ENCODE assay signal across 8 cellular contexts in the genomic region with DNA sequence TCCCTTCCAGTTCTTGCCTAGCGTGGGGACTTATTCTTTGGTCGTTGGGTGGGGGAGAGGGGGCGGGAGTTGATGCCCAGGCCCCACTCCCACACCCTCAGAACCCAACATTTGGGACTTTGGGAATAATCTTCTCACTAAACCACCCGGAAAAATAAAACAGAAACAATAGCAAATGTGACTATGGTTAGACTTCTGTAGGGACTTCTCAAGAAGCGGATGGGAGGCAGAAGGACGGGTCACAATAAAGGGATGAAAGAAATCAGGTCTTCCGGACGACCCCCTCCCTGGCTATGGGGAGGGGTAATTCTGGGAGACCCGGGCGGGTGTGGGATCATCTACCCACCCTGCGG. TPM values are rescaled to one million over a fixed set of nuclear protein-coding genes. Genes with fewer than 3 reads are reported as not detected.
DNase-seq lines count a peak whose midpoint lies in the region; ATAC-seq, FAIRE-seq and TF ChIP-seq lines count a peak whose summit lies in the region.

No MANE protein-coding gene starts in this region.

- no peak for TF ChIP-seq RAD21 in K562 (CRISPR knock-in tag; conservative IDR thresholded peaks at IDR 0.05 in 1 of 2, IDR thresholded peaks at IDR 0.05 in 1 of 2)

- H3K9me1 ChIP-seq in K562 (ENCODE audit: control insufficient read depth, insufficient read depth, low read length) = no peaks in the 10 kb centered on the region

- H3K9ac ChIP-seq in K562 (ENCODE audit: insufficient read depth in 1 of 2, low read depth in 2 of 2, low read length in 2 of 2) (peak overlapping the region; percentile 60 to 80), mucosa of rectum (ENCODE audit: low read depth in 1 of 2, low read length in 2 of 2) (no peak overlapping the region)

- H3K4me2 ChIP-seq in K562 (ENCODE audit: insufficient read depth, low read length) = no peak overlapping the region

- no TSS peak for BruUV-seq in K562 (replicated peaks; lab: Mats Ljungman, UMichigan)

- FAIRE-seq in K562 (lab: Jason Lieb, UNC) = no peak

- no peak for TF ChIP-seq CTCF in K562 (IDR thresholded peaks at IDR 0.05 in 2 of 3, conservative IDR thresholded peaks at IDR 0.05 in 1 of 3; ENCODE audit: insufficient read depth in 2 of 3, low read depth in 1 of 3, low read length in 3 of 3)

- intact Hi-C loops in K562 (cut with micrococcal nuclease) = no loop called here

- no peaks in the 10 kb centered on the region for H3K27me3 ChIP-seq in K562 (ENCODE audit: control insufficient read depth in 2 of 2, insufficient read depth in 2 of 2, low read length in 2 of 2)
- H3K27me3 ChIP-seq in mucosa of rectum (ENCODE audit: control insufficient read depth in 2 of 2, insufficient read depth in 2 of 2, low read length in 2 of 2) = peaks cover 37 to 41% of the 10 kb centered on the region in 2 donors

- no peaks in the 10 kb centered on the region for H3K9me3 ChIP-seq in K562 (replicated peaks; ENCODE audit: control insufficient read depth, insufficient read depth, low read depth, low read length)
- H3K9me3 ChIP-seq in mucosa of rectum (ENCODE audit: control insufficient read depth in 2 of 2, low read length in 2 of 2) = no peaks in the 10 kb centered on the region

- peaks cover 34% of the 10 kb centered on the region for H3K4me1 Mint-ChIP-seq in stimulated activated naive CD8-positive, alpha-beta T cell treated with anti-CD3 and anti-CD28 coated beads, Interleukin-15, Interleukin-2, amounts not matched to agents 100 ng/mL and 50 ng/mL, for 24 hours (ENCODE audit: low read depth)

- in situ Hi-C loops in K562 (cut with MboI) = loop anchor here (25.0 kb wide), 1 partner anchor 455 kb away; a partner anchor contains a TSS

- peak overlapping the region; percentile 68; the same call in 2 of the 3 replicates for H3K27ac ChIP-seq in K562 (ENCODE audit: extremely low read depth, low read depth, low read length)
- no peak overlapping the region for H3K27ac ChIP-seq in mucosa of rectum (ENCODE audit: low read depth in 2 of 2, low read length in 2 of 2)

- no peak for DNase-seq in stimulated activated naive CD8-positive, alpha-beta T cell treated with anti-CD3 and anti-CD28 coated beads, Interleukin-15, Interleukin-2, amounts not matched to agents 100 U/mL and 50 U/mL, for 24 hours
- DNase-seq in K562 (ENCODE audit: extremely low read depth in 1 of 4, low spot score in 3 of 4) = no peak
- DNase-seq in nucleus accumbens (lab: John Stamatoyannopoulos, UW) = no peak
- no peak for DNase-seq in NAMALWA (ENCODE audit: low spot score)

- peaks cover 16% of the 10 kb centered on the region for H3K27me3 Mint-ChIP-seq in stimulated activated naive CD8-positive, alpha-beta T cell treated with anti-CD3 and anti-CD28 coated beads, Interleukin-15, Interleukin-2, amounts not matched to agents 100 ng/mL and 50 ng/mL, for 24 hours

- peak overlapping the region; percentile 74 for H3K27ac Mint-ChIP-seq in stimulated activated naive CD8-positive, alpha-beta T cell treated with anti-CD3 and anti-CD28 coated beads, Interleukin-15, Interleukin-2, amounts not matched to agents 100 ng/mL and 50 ng/mL, for 24 hours

- CTCF ChIA-PET in K562 (lab: Yijun Ruan, JAX; ENCODE audit: low intra/inter-chr PET ratio) = interaction anchor here (0.6 to 4.4 kb wide), 10 partner anchors 10 to 233 kb away, joined by 3 to 28 read pairs (median 6); a partner anchor contains a TSS

- POLR2A ChIA-PET in K562 (lab: Yijun Ruan, JAX) = interaction anchor here (0.6 to 1.5 kb wide), 2 partner anchors 9 to 141 kb away, joined by 3 to 4 read pairs; no protein-coding TSS in a partner anchor

- no peaks in the 10 kb centered on the region for H3K36me3 Mint-ChIP-seq in stimulated activated naive CD8-positive, alpha-beta T cell treated with anti-CD3 and anti-CD28 coated beads, Interleukin-15, Interleukin-2, amounts not matched to agents 100 ng/mL and 50 ng/mL, for 24 hours (ENCODE audit: low read depth)

- no peaks in the 10 kb centered on the region; the same call in 1 of the 2 replicates for H4K20me1 ChIP-seq in K562 (replicated peaks; ENCODE audit: control insufficient read depth, insufficient read depth, low read length)

- H3K4me3 ChIP-seq in K562 (peak overlapping the region; percentile 35; the same call in 1 of the 2 replicates), mucosa of rectum (ENCODE audit: low read length in 2 of 2) (peak overlapping the region; percentile 26 to 52)

- 41% methylated on average over 11 of the region's 11 CpGs for WGBS in K562 (ENCODE audit: insufficient coverage, low coverage, missing lambda C conversion rate)

- H2AFZ ChIP-seq in K562 (ENCODE audit: low read depth, low read length) = peak overlapping the region; percentile 90

- no peaks in the 10 kb centered on the region for H3K36me3 ChIP-seq in K562 (ENCODE audit: control insufficient read depth, insufficient read depth, low read length)
- no peaks in the 10 kb centered on the region for H3K36me3 ChIP-seq in mucosa of rectum (ENCODE audit: control insufficient read depth in 2 of 2, insufficient read depth in 2 of 2, low read length in 2 of 2)

- H3K4me1 ChIP-seq in K562 (replicated peaks in 1 of 2; ENCODE audit: control insufficient read depth in 2 of 2, insufficient read depth in 2 of 2, low read length in 2 of 2) (peaks cover 36 to 44% of the 10 kb centered on the region in 2 experiments; a peak in 4 of 5 replicates), mucosa of rectum (ENCODE audit: control insufficient read depth in 2 of 2, insufficient read depth in 2 of 2, low read length in 2 of 2) (peaks cover 10 to 22% of the 10 kb centered on the region in 2 donors)

- no peaks in the 10 kb centered on the region for H3K79me2 ChIP-seq in K562 (ENCODE audit: control insufficient read depth, insufficient read depth, low read length)

- no peaks in the 10 kb centered on the region for H3K9me3 Mint-ChIP-seq in stimulated activated naive CD8-positive, alpha-beta T cell treated with anti-CD3 and anti-CD28 coated beads, Interleukin-15, Interleukin-2, amounts not matched to agents 100 ng/mL and 50 ng/mL, for 24 hours

- no peak for TF ChIP-seq POLR2A in K562 (conservative IDR thresholded peaks at IDR 0.05)

- TF ChIP-seq EP300 in K562 (IDR thresholded peaks at IDR 0.05; ENCODE audit: low read length) = no peak

- no peak for ATAC-seq in stimulated activated naive CD8-positive, alpha-beta T cell treated with anti-CD3 and anti-CD28 coated beads, Interleukin-15, Interleukin-2, amounts not matched to agents 100 U/mL and 50 U/mL, for 24 hours
- ATAC-seq in K562 (no peak), esophagus mucosa (no peak), HG02588 (IDR thresholded peaks at IDR 0.05; ENCODE audit: unreplicated experiment) (no peak)

- peak overlapping the region; percentile 80 for H3K4me3 Mint-ChIP-seq in stimulated activated naive CD8-positive, alpha-beta T cell treated with anti-CD3 and anti-CD28 coated beads, Interleukin-15, Interleukin-2, amounts not matched to agents 100 ng/mL and 50 ng/mL, for 24 hours

TF ChIP-seq in K562, 482 proteins besides CTCF, POLR2A, EP300 and RAD21 (continues in another document):
- TF ChIP-seq TRIM24 (IDR thresholded peaks at IDR 0.05) = 0 out of 4 replicates have a peak, but pooled peaks of 1 of the 2 experiments have one; percentile 1
- TF ChIP-seq, protein P1, sequence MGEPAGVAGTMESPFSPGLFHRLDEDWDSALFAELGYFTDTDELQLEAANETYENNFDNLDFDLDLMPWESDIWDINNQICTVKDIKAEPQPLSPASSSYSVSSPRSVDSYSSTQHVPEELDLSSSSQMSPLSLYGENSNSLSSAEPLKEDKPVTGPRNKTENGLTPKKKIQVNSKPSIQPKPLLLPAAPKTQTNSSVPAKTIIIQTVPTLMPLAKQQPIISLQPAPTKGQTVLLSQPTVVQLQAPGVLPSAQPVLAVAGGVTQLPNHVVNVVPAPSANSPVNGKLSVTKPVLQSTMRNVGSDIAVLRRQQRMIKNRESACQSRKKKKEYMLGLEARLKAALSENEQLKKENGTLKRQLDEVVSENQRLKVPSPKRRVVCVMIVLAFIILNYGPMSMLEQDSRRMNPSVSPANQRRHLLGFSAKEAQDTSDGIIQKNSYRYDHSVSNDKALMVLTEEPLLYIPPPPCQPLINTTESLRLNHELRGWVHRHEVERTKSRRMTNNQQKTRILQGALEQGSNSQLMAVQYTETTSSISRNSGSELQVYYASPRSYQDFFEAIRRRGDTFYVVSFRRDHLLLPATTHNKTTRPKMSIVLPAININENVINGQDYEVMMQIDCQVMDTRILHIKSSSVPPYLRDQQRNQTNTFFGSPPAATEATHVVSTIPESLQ (CRISPR knock-in tag; IDR thresholded peaks at IDR 0.05) = 0 out of 2 replicates have a peak, but pooled peaks have one; percentile 63
- TF ChIP-seq NR4A1 (CRISPR knock-in tag; IDR thresholded peaks at IDR 0.05) = no peak
- no peak for TF ChIP-seq NR4A1 (tag; IDR thresholded peaks at IDR 0.05)
- 0 out of 2 replicates have a peak, but pooled peaks have one; percentile 4 for TF ChIP-seq RBFOX2 (IDR thresholded peaks at IDR 0.05; ENCODE audit: low read depth, low read length)

RNA-seq across cellular contexts. Expression of a gene that starts 28.5 kb away (rescaled TPM):
- total RNA-seq in K562 (2011; cell fraction: chromatin; rRNA removed; ENCODE audit: low replicate concordance) = 77.0 and 130 TPM in 2 replicates
- 72.5 and 74.4 TPM in 2 replicates for total RNA-seq in K562 (2011; cell fraction: nucleolus; rRNA removed)
- 82.6 and 125 TPM in 2 replicates for total RNA-seq in K562 (2011; cell fraction: nucleoplasm; rRNA removed)
- total RNA-seq in K562 (2014; rRNA removed) (56.4 and 76.2 TPM in 2 replicates), K562 (2014; rRNA removed; fragmentation: Illumina TruSeq; extraction: Trizol) (29.7 and 38.1 TPM in 2 replicates), K562 (2015; rRNA removed; fragmentation: Illumina TruSeq; extraction: Trizol) (42.5 and 48.4 TPM in 2 replicates), K562 (2021) (39.4 and 42.4 TPM in 2 replicates), esophagus mucosa (35.2 TPM)
- polyA plus RNA-seq in K562 (2011; rRNA removed) (46.7 and 52.4 TPM in 2 replicates), K562 (2014; fragmentation: Illumina TruSeq; extraction: Trizol) (49.8 and 55.3 TPM in 2 replicates), K562 (2014; fragmentation: Nextera tagmentation; extraction: Ambion mirVana) (100 to 1,000 TPM; 106 to 117 TPM), K562 (2014; rRNA removed) (56.6 and 84.5 TPM in 2 replicates)
- polyA plus RNA-seq in K562 (2011; cell fraction: cytosol; rRNA removed) = 63.4 and 94.3 TPM in 2 replicates
- 52.4 and 68.5 TPM in 2 replicates for polyA plus RNA-seq in K562 (2011; cell fraction: nucleus; rRNA removed)
- 46.0 and 46.7 TPM in 2 replicates for polyA plus RNA-seq in K562 (2012)
- 28.5 and 29.1 TPM in 2 replicates for polyA minus RNA-seq in K562 (2011; rRNA and poly(A)+ RNA removed)
- 15.2 and 20.5 TPM in 2 replicates for polyA minus RNA-seq in K562 (2011; cell fraction: cytosol; rRNA and poly(A)+ RNA removed)
- polyA minus RNA-seq in K562 (2011; cell fraction: nucleus; rRNA and poly(A)+ RNA removed) = 27.1 and 36.1 TPM in 2 replicates

Comparison
In these comparisons a context has a peak if more than half of its experiments do, and no peak if none do; other contexts are left out.
1. H3K9ac ChIP-seq: peak in K562 (2 of 2); none in mucosa of rectum (0 of 2).